ENCODE assay signal across 31 cellular contexts in genomic region chr1:102219463-102219862, GRCh38.
DNase-seq lines count a peak whose midpoint lies in the region; ATAC-seq, FAIRE-seq and TF ChIP-seq lines count a peak whose summit lies in the region.
"Had no signal": no experiment of that assay in that cellular context is flagged by ENCODE, and none has a peak within 500 bp of the region (broad histone marks: within the 10 kb centered on the region; RNA-seq: fewer than 3 reads in every experiment).

No MANE protein-coding gene starts in this region.

- CTCF ChIA-PET in GM12878 (lab: Yijun Ruan, JAX): no interaction called here

- RAD21 ChIA-PET in GM12878 (lab: Charles Lee; ENCODE audit: unreplicated experiment): no interaction called here

- no peak for TF ChIP-seq EP300 in GM12878 (IDR thresholded peaks at IDR 0.05; ENCODE audit: borderline replicate concordance in 1 of 2, control insufficient read depth in 1 of 2, low read depth in 2 of 2, low read length in 2 of 2)

- no TSS peak for BruUV-seq in GM12878 (replicated peaks; lab: Mats Ljungman, UMichigan)

- H3K27ac ChIP-seq in GM12878 (ENCODE audit: control insufficient read depth, insufficient read depth): no peak overlapping the region
- no peak overlapping the region for H3K27ac ChIP-seq in tibial artery
- H3K27ac ChIP-seq: gastrocnemius medialis, right atrium auricular region, RWPE1, SJSA1, suprapubic skin, upper lobe of right lung, VCaP had no signal

- SMC1A ChIA-PET in GM12878 (lab: Charles Lee; ENCODE audit: uncharacterized antibody, unreplicated experiment): no interaction called here

- no peaks in the 10 kb centered on the region for H4K20me1 ChIP-seq in GM12878 (ENCODE audit: control insufficient read depth, insufficient read depth)

- no peak for FAIRE-seq in GM12878 (lab: Jason Lieb, UNC)
- FAIRE-seq: bronchial epithelial cell, small intestine had no signal

- no peaks in the 10 kb centered on the region for H3K79me2 ChIP-seq in GM12878 (ENCODE audit: control insufficient read depth, insufficient read depth, low read length)

- in situ Hi-C loops in GM12878 (cut with MboI): no loop called here

- no peak for TF ChIP-seq RAD21 in GM12878 (IDR thresholded peaks at IDR 0.05; ENCODE audit: insufficient read depth, low read depth, low read length)

- H3K27me3 ChIP-seq in GM12878 (replicated peaks in 1 of 2; ENCODE audit: control insufficient read depth in 2 of 2, insufficient read depth in 2 of 2, low read length in 1 of 2) (no peaks in the 10 kb centered on the region), tibial artery (no peaks in the 10 kb centered on the region)
- H3K27me3 ChIP-seq: gastrocnemius medialis, right atrium auricular region, suprapubic skin, upper lobe of right lung had no signal

- DNase-seq in GM12878 (ENCODE audit: low read depth, low spot score) (no peak), tibial artery (no peak)
- no peak for DNase-seq in effector CD4-positive, alpha-beta T cell
- no peak for DNase-seq in activated CD4-positive, alpha-beta T cell treated with anti-CD3 and anti-CD28 coated beads, Interleukin-2, amount 50 U/mL, for 48 hours
- DNase-seq: activated CD4-positive, alpha-beta T cell treated with anti-CD3 and anti-CD28 coated beads for 4 hours; activated effector memory CD4-positive, alpha-beta T cell treated with anti-CD3 and anti-CD28 coated beads, Interleukin-2, amount 50 U/mL, for 16 hours; activated naive CD8-positive, alpha-beta T cell treated with anti-CD3 and anti-CD28 coated beads, Interleukin-2, amount 10 ng/mL, durations not matched to agents 7 days and 5 days; activated T-cell treated with anti-CD3 and anti-CD28 coated beads, Interleukin-2, amount 50 U/mL, for 24 hours; aorta; Caco-2; gastrocnemius medialis; NCI-H1105; NCI-H187 treated with DMSO at 0.1 percent for 48 hours; NCI-H2171 treated with DMSO at 0.1 percent for 48 hours; NCI-H510A treated with DMSO at 0.1 percent for 48 hours; OCI-M1; small intestine; stimulated activated naive CD4-positive, alpha-beta T cell treated with Interleukin-2 at 50 U/mL for 16 hours; T1000; upper lobe of right lung had no signal

- no peak overlapping the region for H2AFZ ChIP-seq in GM12878 (ENCODE audit: control insufficient read depth, low read depth, low read length)

- no peak overlapping the region for H3K4me2 ChIP-seq in GM12878 (ENCODE audit: control insufficient read depth, insufficient read depth)

- TF ChIP-seq CTCF in GM12878 (IDR thresholded peaks at IDR 0.05 in 2 of 3, conservative IDR thresholded peaks at IDR 0.05 in 1 of 3; ENCODE audit: control insufficient read depth in 2 of 3, extremely low read depth in 1 of 3, insufficient read depth in 1 of 3, low read depth in 3 of 3, low read length in 3 of 3) (no peak), tibial artery (IDR thresholded peaks at IDR 0.05) (no peak)

- H3K4me1 ChIP-seq in GM12878 (ENCODE audit: control insufficient read depth, insufficient read depth, low read length): no peaks in the 10 kb centered on the region
- H3K4me1 ChIP-seq in tibial artery: no peaks in the 10 kb centered on the region
- H3K4me1 ChIP-seq: Caco-2, gastrocnemius medialis, right atrium auricular region, SJSA1, suprapubic skin, upper lobe of right lung had no signal

- ATAC-seq in GM18907 (IDR thresholded peaks at IDR 0.05; ENCODE audit: unreplicated experiment) (peak; percentile 75), GM21786 (IDR thresholded peaks at IDR 0.05; ENCODE audit: unreplicated experiment) (peak; percentile 72), HG03280 (IDR thresholded peaks at IDR 0.05; ENCODE audit: unreplicated experiment) (peak; percentile 75), GM12878 (peak; percentile 61; the same call in 2 of the 3 replicates), GM21723 (IDR thresholded peaks at IDR 0.05; ENCODE audit: unreplicated experiment) (no peak)
- ATAC-seq: gastrocnemius medialis, HCT116, upper lobe of right lung had no signal

- intact Hi-C loops in GM12878 (cut with micrococcal nuclease; ENCODE audit: unreplicated experiment): no loop called here
- intact Hi-C loops in tibial artery (cut with DNase I; ENCODE audit: low total_unique reads): no loop called here

- H3K4me3 ChIP-seq in GM12878 (no peak overlapping the region), tibial artery (no peak overlapping the region)
- H3K4me3 ChIP-seq: gastrocnemius medialis, right atrium auricular region, SJSA1, suprapubic skin, upper lobe of right lung had no signal

- H3K9ac ChIP-seq in GM12878 (ENCODE audit: control insufficient read depth, insufficient read depth, low read length): no peak overlapping the region

- H3K36me3 ChIP-seq in GM12878 (ENCODE audit: control insufficient read depth in 2 of 2, insufficient read depth in 2 of 2, low read length in 1 of 2) (no peaks in the 10 kb centered on the region), tibial artery (no peaks in the 10 kb centered on the region)
- H3K36me3 ChIP-seq: gastrocnemius medialis, right atrium auricular region, SJSA1, suprapubic skin, upper lobe of right lung had no signal

- POLR2A ChIA-PET in GM12878 (lab: Charles Lee): no interaction called here

- H3K9me3 ChIP-seq in GM12878 (replicated peaks; ENCODE audit: control insufficient read depth, insufficient read depth, low read length) (no peaks in the 10 kb centered on the region), tibial artery (no peaks in the 10 kb centered on the region)
- H3K9me3 ChIP-seq: Caco-2, gastrocnemius medialis, right atrium auricular region, SJSA1, suprapubic skin had no signal

- no peak for TF ChIP-seq POLR2A in GM12878 (IDR thresholded peaks at IDR 0.05; ENCODE audit: low read depth, low read length)

- WGBS in GM12878 (ENCODE audit: insufficient coverage, insufficient replicate concordance, low lambda C conversion rate, missing lambda C conversion rate): 3% methylated on average over 2 of the region's 2 CpGs

TF ChIP-seq in GM12878, 131 proteins besides CTCF, POLR2A, EP300 and RAD21:
- no peak for TF ChIP-seq ELK1 (IDR thresholded peaks at IDR 0.05; ENCODE audit: low read depth, low read length)
- no peak for TF ChIP-seq RB1 (IDR thresholded peaks at IDR 0.05; ENCODE audit: borderline replicate concordance)
